Comparison of ENCODE assay signal across 8 cellular contexts in the genomic region with DNA sequence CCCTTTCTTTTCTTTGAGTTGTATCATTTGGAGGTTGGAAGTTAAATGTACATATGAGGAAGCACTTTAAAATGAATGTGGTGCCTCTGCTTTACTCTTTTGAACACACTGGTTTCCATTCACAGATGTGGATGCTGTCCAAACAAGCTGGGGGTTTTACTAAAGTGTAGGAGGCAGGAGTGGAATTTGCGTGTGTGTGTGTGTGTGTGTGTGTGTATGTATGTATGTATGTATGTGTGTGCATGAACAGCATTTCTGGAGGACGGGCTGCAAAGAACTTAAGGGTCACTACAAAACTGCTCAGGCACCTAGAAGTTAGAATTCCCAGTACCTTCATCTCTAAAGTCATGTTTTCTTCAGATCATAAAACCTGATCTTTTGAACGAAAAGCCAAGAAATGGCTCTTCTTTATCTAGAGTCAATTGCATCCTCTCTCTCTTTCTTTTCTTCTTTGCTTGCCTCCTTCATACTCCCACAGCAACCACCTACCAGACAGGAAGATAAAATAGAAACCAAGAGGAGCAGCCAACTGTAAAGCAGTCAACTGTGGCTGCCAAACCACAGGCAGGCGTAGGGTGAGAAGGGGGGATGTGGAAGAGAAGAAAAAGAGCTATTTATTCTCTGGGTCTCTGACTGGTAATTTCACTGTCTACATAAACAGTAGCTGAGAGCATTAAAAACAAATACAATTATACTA.
DNase-seq lines count a peak whose midpoint lies in the region; ATAC-seq and TF ChIP-seq lines count a peak whose summit lies in the region.

No MANE protein-coding gene starts in this region.

- 68% methylated on average over 3 of the region's 4 CpGs for WGBS in mesenchymal stem cell
- 69 to 87% methylated on average over 3 to 4 of the region's 4 CpGs for WGBS in endodermal cell (ENCODE audit: insufficient coverage in 1 of 2, insufficient read length in 1 of 2), 2 experiments

- H3K79me1 ChIP-seq in mesenchymal stem cell (replicated peaks; ENCODE audit: low read length, poor library complexity, severe bottlenecking) = no peaks in the 10 kb centered on the region

- peaks cover 25% of the 10 kb centered on the region for H3K27me3 Mint-ChIP-seq in endodermal cell (ENCODE audit: insufficient read depth)

- H3K27ac ChIP-seq in mesenchymal stem cell (ENCODE audit: low read length, poor library complexity, severe bottlenecking) (peak overlapping the region; percentile 21), endodermal cell (ENCODE audit: low read depth, low read length) (no peak overlapping the region)

- H2BK12ac ChIP-seq in mesenchymal stem cell (ENCODE audit: low read length in 2 of 2) = no peak overlapping the region

- H3K4ac ChIP-seq in mesenchymal stem cell (ENCODE audit: low read depth in 1 of 2, low read length in 2 of 2) = no peak overlapping the region

- no peak overlapping the region for H4K91ac ChIP-seq in mesenchymal stem cell (ENCODE audit: low read length)

- no peak overlapping the region for H2BK15ac ChIP-seq in mesenchymal stem cell (ENCODE audit: low read depth, poor library complexity, severe bottlenecking)

- peak; percentile 60 to 71 for ATAC-seq in left cardiac atrium
- ATAC-seq in left ventricle myocardium superior = no peak
- peak; percentile 95 for ATAC-seq in HG03135 (IDR thresholded peaks at IDR 0.05; ENCODE audit: unreplicated experiment)

- H2AK5ac ChIP-seq in mesenchymal stem cell (ENCODE audit: low read length, severe bottlenecking) = no peak overlapping the region

- H3K27ac Mint-ChIP-seq in endodermal cell = no peak overlapping the region

- H4K8ac ChIP-seq in mesenchymal stem cell (ENCODE audit: low read length) = no peak overlapping the region

- no peak overlapping the region for H3K9ac ChIP-seq in mesenchymal stem cell (ENCODE audit: low read length)
- no peak overlapping the region for H3K9ac ChIP-seq in endodermal cell (ENCODE audit: extremely low read depth, low read length, poor library complexity, severe bottlenecking)

- no peak overlapping the region for H2BK5ac ChIP-seq in mesenchymal stem cell (ENCODE audit: low read depth, low read length, poor library complexity, severe bottlenecking)

- H3K36me3 ChIP-seq in mesenchymal stem cell (ENCODE audit: control insufficient read depth in 1 of 2, insufficient read depth in 2 of 2, low read depth in 1 of 2, low read length in 2 of 2) = no peaks in the 10 kb centered on the region
- H3K36me3 ChIP-seq in endodermal cell (ENCODE audit: control insufficient read depth, insufficient read depth, low read length) = no peaks in the 10 kb centered on the region

- H3K4me2 ChIP-seq in mesenchymal stem cell (ENCODE audit: low read length, poor library complexity, severe bottlenecking) = no peak overlapping the region

- H2AFZ ChIP-seq in mesenchymal stem cell (ENCODE audit: low read depth, low read length) = no peak overlapping the region

- H3K4me3 ChIP-seq in mesenchymal stem cell (ENCODE audit: insufficient read depth in 1 of 2, low read depth in 1 of 2, low read length in 2 of 2) (no peak overlapping the region), endodermal cell (ENCODE audit: low read length) (no peak overlapping the region)

- H3K14ac ChIP-seq in mesenchymal stem cell (ENCODE audit: low read length in 2 of 2) = no peak overlapping the region

- peaks cover 17% of the 10 kb centered on the region for H3K9me3 Mint-ChIP-seq in endodermal cell

- H3K9me3 ChIP-seq in mesenchymal stem cell (ENCODE audit: control insufficient read depth, low read length) (peaks cover 4% of the 10 kb centered on the region), endodermal cell (ENCODE audit: control insufficient read depth, low read length) (peaks cover 20% of the 10 kb centered on the region)

- H3K18ac ChIP-seq in mesenchymal stem cell (ENCODE audit: low read depth in 1 of 2, low read length in 2 of 2) = no peak overlapping the region

- no peak overlapping the region for H3K23ac ChIP-seq in mesenchymal stem cell (ENCODE audit: low read length in 2 of 2)

- H3K4me1 Mint-ChIP-seq in endodermal cell = peaks cover 61% of the 10 kb centered on the region

- H3K36me3 Mint-ChIP-seq in endodermal cell (ENCODE audit: low read depth) = peaks cover 2% of the 10 kb centered on the region

- intact Hi-C loops in left cardiac atrium (cut with DNase I) (no loop called here), left ventricle myocardium superior (cut with micrococcal nuclease) (no loop called here), posterior cingulate gyrus (cut with DNase I) (no loop called here)

- DNase-seq in left cardiac atrium (no peak), left ventricle myocardium superior (no peak), UCSD-AML1 (lab: John Stamatoyannopoulos, UW; ENCODE audit: unreplicated experiment) (peak; percentile 22), mesenchymal stem cell (no peak), posterior cingulate gyrus (no peak), endodermal cell (no peak), HPDE6-E6E7 (ENCODE audit: extremely low spot score) (no peak)

- no peak overlapping the region for H3K4me3 Mint-ChIP-seq in endodermal cell

- H3K4me1 ChIP-seq in mesenchymal stem cell (ENCODE audit: control insufficient read depth, insufficient read depth, low read depth, low read length) (peaks cover 2% of the 10 kb centered on the region), endodermal cell (ENCODE audit: control insufficient read depth, insufficient read depth, low read length) (peaks cover 24% of the 10 kb centered on the region)

- H3K27me3 ChIP-seq in mesenchymal stem cell (ENCODE audit: control insufficient read depth in 1 of 2, insufficient read depth in 1 of 2, low read length in 2 of 2) (peaks cover 0 to 22% of the 10 kb centered on the region in 2 experiments), endodermal cell (ENCODE audit: control insufficient read depth, insufficient read depth, low read length, poor library complexity, severe bottlenecking) (no peaks in the 10 kb centered on the region)

- no peak for TF ChIP-seq CTCF in endodermal cell (conservative IDR thresholded peaks at IDR 0.05)

- no peak overlapping the region for H2BK120ac ChIP-seq in mesenchymal stem cell (ENCODE audit: low read depth, low read length)
